1 cellular context compared by ENCODE assay signal in the genomic region with DNA sequence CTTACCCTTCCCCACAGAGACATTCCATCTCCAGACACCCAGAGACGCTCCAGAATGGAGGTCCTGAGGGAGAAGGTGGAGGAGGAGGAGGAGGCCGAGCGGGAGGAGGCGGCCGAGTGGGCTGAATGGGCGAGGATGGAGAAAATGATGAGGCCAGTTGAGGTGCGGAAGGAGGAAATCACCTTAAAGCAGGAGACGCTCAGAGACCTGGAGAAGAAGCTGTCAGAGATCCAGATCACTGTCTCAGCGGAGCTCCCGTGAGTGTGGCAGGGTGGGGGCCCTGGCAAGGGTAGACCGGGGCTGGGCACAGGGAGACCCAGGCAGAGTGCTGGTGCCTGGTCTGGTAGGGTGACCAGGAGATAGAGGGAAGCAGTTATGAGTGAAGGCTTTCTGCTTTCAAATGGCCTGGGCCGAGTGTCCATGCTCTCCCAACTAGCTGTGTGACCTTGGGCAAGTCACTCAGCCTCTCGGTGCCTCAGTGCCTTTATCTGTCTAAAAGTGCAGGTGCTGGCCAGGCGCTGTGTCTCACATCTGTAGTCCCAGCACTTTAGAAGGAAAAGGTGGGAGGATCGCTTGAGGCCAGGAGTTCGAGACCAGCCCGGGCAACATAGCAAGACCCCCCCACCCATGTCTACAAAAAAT.
TF ChIP-seq lines count a peak whose summit lies in the region.

No MANE protein-coding gene starts in this region.

TF ChIP-seq in HepG2, 621 proteins besides CTCF, POLR2A, EP300 and RAD21:
- TF ChIP-seq, protein P1, sequence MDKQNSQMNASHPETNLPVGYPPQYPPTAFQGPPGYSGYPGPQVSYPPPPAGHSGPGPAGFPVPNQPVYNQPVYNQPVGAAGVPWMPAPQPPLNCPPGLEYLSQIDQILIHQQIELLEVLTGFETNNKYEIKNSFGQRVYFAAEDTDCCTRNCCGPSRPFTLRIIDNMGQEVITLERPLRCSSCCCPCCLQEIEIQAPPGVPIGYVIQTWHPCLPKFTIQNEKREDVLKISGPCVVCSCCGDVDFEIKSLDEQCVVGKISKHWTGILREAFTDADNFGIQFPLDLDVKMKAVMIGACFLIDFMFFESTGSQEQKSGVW (CRISPR knock-in tag; IDR thresholded peaks at IDR 0.05; ENCODE audit: borderline replicate concordance): no peak
- peak; percentile 56; the same call in 1 of the 2 replicates for TF ChIP-seq ZMYM3 (CRISPR knock-in tag; IDR thresholded peaks at IDR 0.05)
- TF ChIP-seq, protein P2, sequence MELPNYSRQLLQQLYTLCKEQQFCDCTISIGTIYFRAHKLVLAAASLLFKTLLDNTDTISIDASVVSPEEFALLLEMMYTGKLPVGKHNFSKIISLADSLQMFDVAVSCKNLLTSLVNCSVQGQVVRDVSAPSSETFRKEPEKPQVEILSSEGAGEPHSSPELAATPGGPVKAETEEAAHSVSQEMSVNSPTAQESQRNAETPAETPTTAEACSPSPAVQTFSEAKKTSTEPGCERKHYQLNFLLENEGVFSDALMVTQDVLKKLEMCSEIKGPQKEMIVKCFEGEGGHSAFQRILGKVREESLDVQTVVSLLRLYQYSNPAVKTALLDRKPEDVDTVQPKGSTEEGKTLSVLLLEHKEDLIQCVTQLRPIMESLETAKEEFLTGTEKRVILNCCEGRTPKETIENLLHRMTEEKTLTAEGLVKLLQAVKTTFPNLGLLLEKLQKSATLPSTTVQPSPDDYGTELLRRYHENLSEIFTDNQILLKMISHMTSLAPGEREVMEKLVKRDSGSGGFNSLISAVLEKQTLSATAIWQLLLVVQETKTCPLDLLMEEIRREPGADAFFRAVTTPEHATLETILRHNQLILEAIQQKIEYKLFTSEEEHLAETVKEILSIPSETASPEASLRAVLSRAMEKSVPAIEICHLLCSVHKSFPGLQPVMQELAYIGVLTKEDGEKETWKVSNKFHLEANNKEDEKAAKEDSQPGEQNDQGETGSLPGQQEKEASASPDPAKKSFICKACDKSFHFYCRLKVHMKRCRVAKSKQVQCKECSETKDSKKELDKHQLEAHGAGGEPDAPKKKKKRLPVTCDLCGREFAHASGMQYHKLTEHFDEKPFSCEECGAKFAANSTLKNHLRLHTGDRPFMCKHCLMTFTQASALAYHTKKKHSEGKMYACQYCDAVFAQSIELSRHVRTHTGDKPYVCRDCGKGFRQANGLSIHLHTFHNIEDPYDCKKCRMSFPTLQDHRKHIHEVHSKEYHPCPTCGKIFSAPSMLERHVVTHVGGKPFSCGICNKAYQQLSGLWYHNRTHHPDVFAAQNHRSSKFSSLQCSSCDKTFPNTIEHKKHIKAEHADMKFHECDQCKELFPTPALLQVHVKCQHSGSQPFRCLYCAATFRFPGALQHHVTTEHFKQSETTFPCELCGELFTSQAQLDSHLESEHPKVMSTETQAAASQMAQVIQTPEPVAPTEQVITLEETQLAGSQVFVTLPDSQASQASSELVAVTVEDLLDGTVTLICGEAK (IDR thresholded peaks at IDR 0.05): no peak
- TF ChIP-seq, protein P2 (CRISPR knock-in tag; IDR thresholded peaks at IDR 0.05): no peak
- no peak for TF ChIP-seq FOXA3 (CRISPR knock-in tag; IDR thresholded peaks at IDR 0.05)
- TF ChIP-seq ZMAT3 (CRISPR knock-in tag; conservative IDR thresholded peaks at IDR 0.05): no peak
- TF ChIP-seq, protein P3, sequence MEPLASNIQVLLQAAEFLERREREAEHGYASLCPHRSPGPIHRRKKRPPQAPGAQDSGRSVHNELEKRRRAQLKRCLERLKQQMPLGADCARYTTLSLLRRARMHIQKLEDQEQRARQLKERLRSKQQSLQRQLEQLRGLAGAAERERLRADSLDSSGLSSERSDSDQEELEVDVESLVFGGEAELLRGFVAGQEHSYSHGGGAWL (CRISPR knock-in tag; IDR thresholded peaks at IDR 0.05): no peak
- 0 out of 2 replicates have a peak, but pooled peaks have one; percentile 18 for TF ChIP-seq DNMT1 (CRISPR knock-in tag; IDR thresholded peaks at IDR 0.05)
- TF ChIP-seq ISX (CRISPR knock-in tag; conservative IDR thresholded peaks at IDR 0.05): no peak
- TF ChIP-seq ZNF768 (CRISPR knock-in tag; IDR thresholded peaks at IDR 0.05): peak; percentile 97
- no peak for TF ChIP-seq ZNF766 (CRISPR knock-in tag; IDR thresholded peaks at IDR 0.05; ENCODE audit: borderline replicate concordance)
- no peak for TF ChIP-seq ZNF607 (CRISPR knock-in tag; IDR thresholded peaks at IDR 0.05; ENCODE audit: borderline replicate concordance)
- TF ChIP-seq, protein P4, sequence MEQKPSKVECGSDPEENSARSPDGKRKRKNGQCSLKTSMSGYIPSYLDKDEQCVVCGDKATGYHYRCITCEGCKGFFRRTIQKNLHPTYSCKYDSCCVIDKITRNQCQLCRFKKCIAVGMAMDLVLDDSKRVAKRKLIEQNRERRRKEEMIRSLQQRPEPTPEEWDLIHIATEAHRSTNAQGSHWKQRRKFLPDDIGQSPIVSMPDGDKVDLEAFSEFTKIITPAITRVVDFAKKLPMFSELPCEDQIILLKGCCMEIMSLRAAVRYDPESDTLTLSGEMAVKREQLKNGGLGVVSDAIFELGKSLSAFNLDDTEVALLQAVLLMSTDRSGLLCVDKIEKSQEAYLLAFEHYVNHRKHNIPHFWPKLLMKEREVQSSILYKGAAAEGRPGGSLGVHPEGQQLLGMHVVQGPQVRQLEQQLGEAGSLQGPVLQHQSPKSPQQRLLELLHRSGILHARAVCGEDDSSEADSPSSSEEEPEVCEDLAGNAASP (CRISPR knock-in tag; IDR thresholded peaks at IDR 0.05; ENCODE audit: borderline replicate concordance): no peak
- TF ChIP-seq, protein P5, sequence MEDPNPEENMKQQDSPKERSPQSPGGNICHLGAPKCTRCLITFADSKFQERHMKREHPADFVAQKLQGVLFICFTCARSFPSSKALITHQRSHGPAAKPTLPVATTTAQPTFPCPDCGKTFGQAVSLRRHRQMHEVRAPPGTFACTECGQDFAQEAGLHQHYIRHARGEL (CRISPR knock-in tag; IDR thresholded peaks at IDR 0.05): no peak
- no peak for TF ChIP-seq NKX3-1 (CRISPR knock-in tag; IDR thresholded peaks at IDR 0.05)
- TF ChIP-seq REXO4 (CRISPR knock-in tag; IDR thresholded peaks at IDR 0.05; ENCODE audit: borderline replicate concordance): no peak
- TF ChIP-seq, protein P6, sequence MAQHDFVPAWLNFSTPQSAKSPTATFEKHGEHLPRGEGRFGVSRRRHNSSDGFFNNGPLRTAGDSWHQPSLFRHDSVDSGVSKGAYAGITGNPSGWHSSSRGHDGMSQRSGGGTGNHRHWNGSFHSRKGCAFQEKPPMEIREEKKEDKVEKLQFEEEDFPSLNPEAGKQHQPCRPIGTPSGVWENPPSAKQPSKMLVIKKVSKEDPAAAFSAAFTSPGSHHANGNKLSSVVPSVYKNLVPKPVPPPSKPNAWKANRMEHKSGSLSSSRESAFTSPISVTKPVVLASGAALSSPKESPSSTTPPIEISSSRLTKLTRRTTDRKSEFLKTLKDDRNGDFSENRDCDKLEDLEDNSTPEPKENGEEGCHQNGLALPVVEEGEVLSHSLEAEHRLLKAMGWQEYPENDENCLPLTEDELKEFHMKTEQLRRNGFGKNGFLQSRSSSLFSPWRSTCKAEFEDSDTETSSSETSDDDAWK (CRISPR knock-in tag; IDR thresholded peaks at IDR 0.05): no peak
- no peak for TF ChIP-seq ZNF713 (CRISPR knock-in tag; IDR thresholded peaks at IDR 0.05)
- no peak for TF ChIP-seq DR1 (CRISPR knock-in tag; IDR thresholded peaks at IDR 0.05)
- TF ChIP-seq, protein P7, sequence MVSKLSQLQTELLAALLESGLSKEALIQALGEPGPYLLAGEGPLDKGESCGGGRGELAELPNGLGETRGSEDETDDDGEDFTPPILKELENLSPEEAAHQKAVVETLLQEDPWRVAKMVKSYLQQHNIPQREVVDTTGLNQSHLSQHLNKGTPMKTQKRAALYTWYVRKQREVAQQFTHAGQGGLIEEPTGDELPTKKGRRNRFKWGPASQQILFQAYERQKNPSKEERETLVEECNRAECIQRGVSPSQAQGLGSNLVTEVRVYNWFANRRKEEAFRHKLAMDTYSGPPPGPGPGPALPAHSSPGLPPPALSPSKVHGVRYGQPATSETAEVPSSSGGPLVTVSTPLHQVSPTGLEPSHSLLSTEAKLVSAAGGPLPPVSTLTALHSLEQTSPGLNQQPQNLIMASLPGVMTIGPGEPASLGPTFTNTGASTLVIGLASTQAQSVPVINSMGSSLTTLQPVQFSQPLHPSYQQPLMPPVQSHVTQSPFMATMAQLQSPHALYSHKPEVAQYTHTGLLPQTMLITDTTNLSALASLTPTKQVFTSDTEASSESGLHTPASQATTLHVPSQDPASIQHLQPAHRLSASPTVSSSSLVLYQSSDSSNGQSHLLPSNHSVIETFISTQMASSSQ (IDR thresholded peaks at IDR 0.05; ENCODE audit: low read depth): no peak
- TF ChIP-seq, protein P7 (CRISPR knock-in tag; IDR thresholded peaks at IDR 0.05; ENCODE audit: borderline replicate concordance): no peak
- TF ChIP-seq ZFY (CRISPR knock-in tag; IDR thresholded peaks at IDR 0.05): no peak
TF ChIP-seq in HepG2: peak in this region for 3.
